In the genomic region with DNA sequence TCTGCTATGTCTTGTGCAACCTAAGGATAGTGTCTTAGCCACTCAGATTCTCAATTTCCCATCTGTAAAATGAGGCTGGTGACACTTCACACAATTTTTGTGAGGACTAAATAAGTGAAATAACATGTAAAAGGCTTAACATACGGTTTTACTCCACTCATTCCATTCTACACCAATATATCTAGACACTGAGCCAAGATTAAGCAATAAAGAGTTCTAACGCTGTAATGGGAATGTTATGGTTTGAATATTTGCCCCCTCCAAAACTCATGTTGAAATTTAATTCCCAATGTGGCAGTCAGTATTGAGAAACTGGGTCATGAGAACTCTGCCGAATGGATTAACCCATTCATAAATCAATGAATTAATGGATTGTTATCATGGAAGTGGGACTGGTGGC, we compare ENCODE assay signal across 19 cellular contexts.
"Had no signal": no experiment of that assay in that cellular context is flagged by ENCODE, and none has a peak within 500 bp of the region (broad histone marks: within the 10 kb centered on the region; RNA-seq: fewer than 3 reads in every experiment).

No MANE protein-coding gene starts in this region.

- H3K4me1 Mint-ChIP-seq: activated B cell treated with CpG ODN at 0.5 μM for 24 hours, nephron, T-cell had no signal

- H3K27ac Mint-ChIP-seq: activated B cell treated with CpG ODN at 0.5 μM for 24 hours; activated CD8-positive, alpha-beta T cell treated with anti-CD3 and anti-CD28 coated beads for 36 hours; activated naive CD4-positive, alpha-beta T cell treated with anti-CD3 and anti-CD28 coated beads for 36 hours; activated T-cell treated with anti-CD3 and anti-CD28 coated beads, Interleukin-2, amount 50 U/mL, for 24 hours; activated T-helper 2 cell treated with anti-CD3 and anti-CD28 coated beads, Interferon-gamma antibody, Interleukin-2, Interleukin-4, amounts not matched to agents 10 μg/mL and 5 μg/mL and 100 μg/mL, durations not matched to agents 14 hours and 24 hours and 36 hours; nephron; T-cell had no signal

- ATAC-seq: activated CD8-positive, alpha-beta T cell treated with anti-CD3 and anti-CD28 coated beads for 36 hours; heart right ventricle; T-cell had no signal

- H3K27me3 Mint-ChIP-seq: activated B cell treated with CpG ODN at 0.5 μM for 24 hours; activated T-cell treated with anti-CD3 and anti-CD28 coated beads, Interleukin-2, amount 50 U/mL, for 24 hours had no signal

- H3K36me3 Mint-ChIP-seq: T-cell had no signal

- DNase-seq: activated B cell treated with CpG ODN at 0.5 μM for 24 hours; activated CD4-positive, alpha-beta T cell treated with anti-CD3 and anti-CD28 coated beads for 48 hours; activated CD8-positive, alpha-beta T cell treated with anti-CD3 and anti-CD28 coated beads for 36 hours; activated naive CD4-positive, alpha-beta T cell treated with anti-CD3 and anti-CD28 coated beads for 36 hours; activated T-cell treated with anti-CD3 and anti-CD28 coated beads, Interleukin-2, amount 50 U/mL, for 24 hours; aorta; brain microvascular endothelial cell; heart right ventricle; kidney glomerular epithelial cell; left ventricle myocardium inferior; mammary epithelial cell; midbrain; stimulated activated CD4-positive, alpha-beta T cell treated with anti-CD3 and anti-CD28 coated beads, Interleukin-12 subunit alpha, Interleukin-12 subunit beta, amount 100 ng/mL, for 4 hours; stimulated activated CD4-positive, alpha-beta T cell treated with anti-CD3 and anti-CD28 coated beads, Interleukin-1b, Interleukin-23, amount 100 ng/mL, for 48 hours; stimulated activated CD8-positive, alpha-beta memory T cell treated with anti-CD3 and anti-CD28 coated beads, Interleukin-4, amount 100 ng/mL, for 48 hours; stimulated activated naive CD4-positive, alpha-beta T cell; T-cell had no signal

- H3K4me3 Mint-ChIP-seq: activated B cell treated with CpG ODN at 0.5 μM for 24 hours; activated CD8-positive, alpha-beta T cell treated with anti-CD3 and anti-CD28 coated beads for 36 hours; activated naive CD4-positive, alpha-beta T cell treated with anti-CD3 and anti-CD28 coated beads for 36 hours; activated T-cell treated with anti-CD3 and anti-CD28 coated beads, Interleukin-2, amount 50 U/mL, for 24 hours; nephron; T-cell had no signal

- H3K9me3 Mint-ChIP-seq: activated B cell treated with CpG ODN at 0.5 μM for 24 hours; activated CD8-positive, alpha-beta T cell treated with anti-CD3 and anti-CD28 coated beads for 36 hours; activated naive CD4-positive, alpha-beta T cell treated with anti-CD3 and anti-CD28 coated beads for 36 hours; activated T-cell treated with anti-CD3 and anti-CD28 coated beads, Interleukin-2, amount 50 U/mL, for 24 hours; activated T-helper 2 cell treated with anti-CD3 and anti-CD28 coated beads, Interferon-gamma antibody, Interleukin-2, Interleukin-4, amounts not matched to agents 10 μg/mL and 5 μg/mL and 100 μg/mL, durations not matched to agents 14 hours and 24 hours and 36 hours; nephron; T-cell had no signal
